In genomic region chr3:71978150-71978721, GRCh38 we compare ENCODE assay signal across 3 cellular contexts.
TF ChIP-seq lines count a peak whose summit lies in the region.

No MANE protein-coding gene starts in this region.

TF ChIP-seq in SK-N-SH, 30 proteins besides CTCF, POLR2A, EP300 and RAD21 (continued from another document and continues in another):
- TF ChIP-seq USF2 (IDR thresholded peaks at IDR 0.05; ENCODE audit: borderline replicate concordance, low read depth, low read length) (no peak), TAF1 (IDR thresholded peaks at IDR 0.05; ENCODE audit: borderline replicate concordance, low read depth, low read length) (no peak), TCF12 (IDR thresholded peaks at IDR 0.05) (no peak), JUND (IDR thresholded peaks at IDR 0.05) (no peak), REST (IDR thresholded peaks at IDR 0.05; ENCODE audit: low read depth, low read length) (no peak), SIN3A (IDR thresholded peaks at IDR 0.05; ENCODE audit: borderline replicate concordance, low read depth, low read length) (no peak), FOXJ3 (CRISPR knock-in tag; IDR thresholded peaks at IDR 0.05) (no peak), RXRA (IDR thresholded peaks at IDR 0.05; ENCODE audit: borderline replicate concordance, low read depth) (no peak), TEAD4 (IDR thresholded peaks at IDR 0.05; ENCODE audit: borderline replicate concordance, insufficient read depth) (no peak), IRF3 (IDR thresholded peaks at IDR 0.05; ENCODE audit: low read depth, low read length) (no peak), SMC3 (IDR thresholded peaks at IDR 0.05; ENCODE audit: low read depth, low read length) (no peak), MEF2A (IDR thresholded peaks at IDR 0.05; ENCODE audit: borderline replicate concordance, low read depth) (no peak), PBX3 (IDR thresholded peaks at IDR 0.05) (no peak), YY1 (IDR thresholded peaks at IDR 0.05; ENCODE audit: low read depth) (no peak)

TF ChIP-seq in SK-N-SH treated with all-trans-retinoic acid at 6 μM for 48 hours, 23 proteins besides CTCF, POLR2A, EP300 and RAD21:
- no peak for TF ChIP-seq CREB5 (CRISPR knock-in tag; IDR thresholded peaks at IDR 0.05; ENCODE audit: low read depth)
- no peak for TF ChIP-seq SNAI2 (CRISPR knock-in tag; IDR thresholded peaks at IDR 0.05)
- no peak for TF ChIP-seq ZC3H10 (CRISPR knock-in tag; IDR thresholded peaks at IDR 0.05)
- no peak for TF ChIP-seq TCF4 (CRISPR knock-in tag; IDR thresholded peaks at IDR 0.05; ENCODE audit: borderline replicate concordance)
- no peak for TF ChIP-seq TOX (CRISPR knock-in tag; IDR thresholded peaks at IDR 0.05; ENCODE audit: borderline replicate concordance)
- no peak for TF ChIP-seq GLIS3 (CRISPR knock-in tag; IDR thresholded peaks at IDR 0.05)
- no peak for TF ChIP-seq ISL1 (CRISPR knock-in tag; IDR thresholded peaks at IDR 0.05)
- TF ChIP-seq ESRRG (CRISPR knock-in tag; IDR thresholded peaks at IDR 0.05): no peak
- no peak for TF ChIP-seq ZNF8 (CRISPR knock-in tag; IDR thresholded peaks at IDR 0.05)
- TF ChIP-seq OSR1 (CRISPR knock-in tag; IDR thresholded peaks at IDR 0.05): no peak
- TF ChIP-seq PATZ1 (CRISPR knock-in tag; IDR thresholded peaks at IDR 0.05; ENCODE audit: borderline replicate concordance): no peak
- TF ChIP-seq ZNF565 (CRISPR knock-in tag; conservative IDR thresholded peaks at IDR 0.05; ENCODE audit: low read depth): no peak
- TF ChIP-seq TSHZ2 (CRISPR knock-in tag; IDR thresholded peaks at IDR 0.05): no peak
- TF ChIP-seq BACH2 (CRISPR knock-in tag; IDR thresholded peaks at IDR 0.05; ENCODE audit: borderline replicate concordance): no peak
- no peak for TF ChIP-seq CSDC2 (CRISPR knock-in tag; IDR thresholded peaks at IDR 0.05)
- no peak for TF ChIP-seq PPARA (CRISPR knock-in tag; IDR thresholded peaks at IDR 0.05; ENCODE audit: borderline replicate concordance)
- TF ChIP-seq RARB (CRISPR knock-in tag; IDR thresholded peaks at IDR 0.05): no peak
- TF ChIP-seq ZNF70 (CRISPR knock-in tag; IDR thresholded peaks at IDR 0.05): no peak
- TF ChIP-seq POU6F1 (CRISPR knock-in tag; IDR thresholded peaks at IDR 0.05; ENCODE audit: borderline replicate concordance, low read depth): no peak

TF ChIP-seq in H1, 55 proteins besides CTCF, POLR2A, EP300 and RAD21 (continued from another document):
- TF ChIP-seq BCL11A (IDR thresholded peaks at IDR 0.05; ENCODE audit: low read depth in 2 of 2, low read length in 2 of 2) (no peak), GTF2F1 (IDR thresholded peaks at IDR 0.05; ENCODE audit: borderline replicate concordance, low read depth, low read length) (no peak), TBP (IDR thresholded peaks at IDR 0.05; ENCODE audit: low read depth, low read length) (no peak), SP1 (IDR thresholded peaks at IDR 0.05; ENCODE audit: low read depth, low read length) (no peak), JUND (IDR thresholded peaks at IDR 0.05; ENCODE audit: low read length) (no peak), RFX5 (IDR thresholded peaks at IDR 0.05; ENCODE audit: borderline replicate concordance, low read depth, low read length) (no peak), EZH2 (IDR thresholded peaks at IDR 0.05; ENCODE audit: low read depth, low read length, severe bottlenecking) (no peak), MAFK (IDR thresholded peaks at IDR 0.05; ENCODE audit: low read depth, low read length) (no peak)
